In genomic region chr9:84667571-84668203, GRCh38 we compare ENCODE assay signal across 9 cellular contexts. TPM values are rescaled to one million over a fixed set of nuclear protein-coding genes. Genes with fewer than 3 reads are reported as not detected.
DNase-seq lines count a peak whose midpoint lies in the region; FAIRE-seq and TF ChIP-seq lines count a peak whose summit lies in the region.
"Had no signal": no experiment of that assay in that cellular context is flagged by ENCODE, and none has a peak within 500 bp of the region (broad histone marks: within the 10 kb centered on the region; RNA-seq: fewer than 3 reads in every experiment).

No MANE protein-coding gene starts in this region.

- no peak overlapping the region for H3K56ac ChIP-seq in H9 (ENCODE audit: insufficient read length, low read depth, low read length)

- H3K79me2 ChIP-seq in H9 (ENCODE audit: insufficient read depth, low read length) (no peaks in the 10 kb centered on the region), parathyroid adenoma (no peaks in the 10 kb centered on the region)

- H3K4me1 ChIP-seq in H9 (ENCODE audit: insufficient read depth, low read length) (no peaks in the 10 kb centered on the region), parathyroid adenoma (no peaks in the 10 kb centered on the region), small intestine (ENCODE audit: control insufficient read depth in 2 of 2, insufficient read depth in 1 of 2, low read depth in 1 of 2, low read length in 1 of 2) (no peaks in the 10 kb centered on the region)

- no peak overlapping the region for H2BK120ac ChIP-seq in H9 (ENCODE audit: low read depth, low read length, poor library complexity, severe bottlenecking)

- no peak overlapping the region for H3K9ac ChIP-seq in H9 (ENCODE audit: extremely low read depth, insufficient read length, low read length)
- no peak overlapping the region for H3K9ac ChIP-seq in SK-N-MC (ENCODE audit: insufficient read length)
- no peak overlapping the region for H3K9ac ChIP-seq in parathyroid adenoma

- H3K23me2 ChIP-seq in H9 (ENCODE audit: insufficient read length, low read depth, low read length, poor library complexity, severe bottlenecking): peaks cover 29% of the 10 kb centered on the region

- DNase-seq in DMS79 treated with DMSO at 0.1 percent for 48 hours (lab: John Stamatoyannopoulos, UW) (peak; percentile 1), DMS79 (lab: John Stamatoyannopoulos, UW) (no peak), H9 (peak; percentile 50), SK-N-MC (ENCODE audit: low read depth, low spot score) (no peak), foreskin melanocyte (peak; percentile 16), small intestine (no peak)
- DNase-seq in central memory CD4-positive, alpha-beta T cell: no peak

- H3K23ac ChIP-seq in H9 (ENCODE audit: insufficient read length, low read depth, low read length): no peak overlapping the region

- H4K20me1 ChIP-seq in H9 (ENCODE audit: control insufficient read depth, insufficient read depth, insufficient read length): no peaks in the 10 kb centered on the region

- no peak overlapping the region for H3K27ac Mint-ChIP-seq in H9

- TF ChIP-seq CTCF in H9 (conservative IDR thresholded peaks at IDR 0.05) (peak; percentile 69), parathyroid adenoma (IDR thresholded peaks at IDR 0.05) (no peak)

- H2AFZ ChIP-seq in H9 (ENCODE audit: low read length): peak overlapping the region; percentile 53
- H2AFZ ChIP-seq in parathyroid adenoma: peak overlapping the region; percentile 29

- H2BK12ac ChIP-seq in H9 (ENCODE audit: insufficient read length, low read depth, low read length): no peak overlapping the region

- H3K4ac ChIP-seq in H9 (ENCODE audit: low read depth, low read length): no peak overlapping the region

- H2BK5ac ChIP-seq in H9 (ENCODE audit: insufficient read length, low read length): no peak overlapping the region

- no peak overlapping the region for H2AK5ac ChIP-seq in H9 (ENCODE audit: insufficient read length, low read length)

- H3K27me3 ChIP-seq in H9 (ENCODE audit: insufficient read depth, low read length) (peaks cover 41% of the 10 kb centered on the region; the same call in 1 of the 2 replicates), parathyroid adenoma (ENCODE audit: control insufficient read depth, insufficient read depth, low read length) (no peaks in the 10 kb centered on the region), small intestine (ENCODE audit: control insufficient read depth in 2 of 2, insufficient read depth in 2 of 2, low read length in 2 of 2) (peaks cover 23 to 28% of the 10 kb centered on the region in 2 donors)

- no peaks in the 10 kb centered on the region for H3K79me1 ChIP-seq in H9 (ENCODE audit: insufficient read depth, low read depth, low read length, poor library complexity, severe bottlenecking)

- peak overlapping the region; percentile 56 to 72 for H3K4me3 Mint-ChIP-seq in H9

- H3K27me3 Mint-ChIP-seq in H9 (ENCODE audit: low read depth): peaks cover 76% of the 10 kb centered on the region

- H3K9me3 ChIP-seq in H9 (ENCODE audit: control insufficient read depth, low read depth, low read length) (no peaks in the 10 kb centered on the region), SK-N-MC (ENCODE audit: low read depth, low read length) (no peaks in the 10 kb centered on the region), parathyroid adenoma (ENCODE audit: control insufficient read depth, low read length) (no peaks in the 10 kb centered on the region), small intestine (ENCODE audit: control insufficient read depth, low read depth) (no peaks in the 10 kb centered on the region)

- no peak overlapping the region for H3K18ac ChIP-seq in H9 (ENCODE audit: insufficient read length, low read depth, low read length)

- no peak overlapping the region for H3T11ph ChIP-seq in H9 (ENCODE audit: low read length)

- H4K5ac ChIP-seq in H9 (ENCODE audit: insufficient read length, low read depth, low read length): no peak overlapping the region

- no peak overlapping the region for H4K8ac ChIP-seq in H9 (replicated peaks; ENCODE audit: insufficient read length, low read depth, low read length)

- peaks cover 8 to 9% of the 10 kb centered on the region in 2 experiments; a peak in 4 of 5 replicates for H3K9me3 Mint-ChIP-seq in H9

- H3K14ac ChIP-seq in H9 (ENCODE audit: insufficient read depth, low read length): no peak overlapping the region

- no peak overlapping the region for H3K27ac ChIP-seq in H9 (ENCODE audit: insufficient read length, low read depth, low read length)
- H3K27ac ChIP-seq in SK-N-MC: no peak overlapping the region
- H3K27ac ChIP-seq in parathyroid adenoma: no peak overlapping the region
- H3K27ac ChIP-seq in small intestine (ENCODE audit: low read depth in 1 of 2, low read length in 1 of 2): no peak overlapping the region
- H3K27ac ChIP-seq: C4-2B had no signal

- no peak overlapping the region for H2BK15ac ChIP-seq in H9 (ENCODE audit: low read depth, low read length)

- H2BK20ac ChIP-seq in H9 (ENCODE audit: low read depth, low read length, poor library complexity, severe bottlenecking): no peak overlapping the region

- no peak for FAIRE-seq in small intestine (lab: Jason Lieb, UNC)

- H4K91ac ChIP-seq in H9 (ENCODE audit: insufficient read length, low read depth, low read length): no peak overlapping the region

- no CpG with 5 or more reads among the region's 27 CpGs for WGBS in H9 (ENCODE audit: extremely low coverage, insufficient read length, low lambda C conversion rate)
- WGBS in small intestine, 3 donors: 5 to 15% (median 9%) methylated on average over 27 of the region's 27 CpGs

- H3K4me1 Mint-ChIP-seq in H9: peaks cover 21 to 23% of the 10 kb centered on the region in 2 experiments

- H3K36me3 Mint-ChIP-seq in H9 (ENCODE audit: insufficient read depth in 1 of 3, low read depth in 3 of 3): no peaks in the 10 kb centered on the region

- H3K4me3 ChIP-seq in SK-N-MC (peak overlapping the region; percentile 51; the same call in 1 of the 2 replicates), parathyroid adenoma (ENCODE audit: low read depth, low read length) (peak overlapping the region; percentile 53), small intestine (ENCODE audit: low read depth in 1 of 2, low read length in 2 of 2) (no peak overlapping the region)

- peak overlapping the region; percentile 65 for H3K4me2 ChIP-seq in H9 (ENCODE audit: insufficient read depth, insufficient read length, low read length)
- H3K4me2 ChIP-seq in parathyroid adenoma (ENCODE audit: low read length): peak overlapping the region; percentile 83

- H3K36me3 ChIP-seq in SK-N-MC (ENCODE audit: insufficient read depth, low read length) (no peaks in the 10 kb centered on the region), parathyroid adenoma (ENCODE audit: control insufficient read depth, insufficient read depth, low read length) (no peaks in the 10 kb centered on the region), small intestine (ENCODE audit: control insufficient read depth in 2 of 2, insufficient read depth in 2 of 2, low read length in 2 of 2) (no peaks in the 10 kb centered on the region)

RNA-seq across cellular contexts. Expression of gene NTRK2, which starts 1.8 kb away (rescaled TPM):
- 0.02 TPM in 1 of 2 replicates, not detected in the other for total RNA-seq in H9 (2021)
- polyA plus RNA-seq in small intestine: 1 to 10 TPM in 1 of 3 donors, not detected in 2; 1.1 TPM

Comparison
In these comparisons a context has a peak if more than half of its experiments do, and no peak if none do; other contexts are left out.
1. DNase-seq: peak in DMS79 treated with DMSO at 0.1 percent for 48 hours (single experiment), H9 (single experiment) and foreskin melanocyte (single experiment); none in DMS79 (single experiment), SK-N-MC (single experiment), small intestine (single experiment) and central memory CD4-positive, alpha-beta T cell (single experiment).
2. H3K4me3 ChIP-seq: peak in SK-N-MC (single experiment) and parathyroid adenoma (single experiment); none in small intestine (0 of 2).